15 cellular contexts compared by ENCODE assay signal in the genomic region with DNA sequence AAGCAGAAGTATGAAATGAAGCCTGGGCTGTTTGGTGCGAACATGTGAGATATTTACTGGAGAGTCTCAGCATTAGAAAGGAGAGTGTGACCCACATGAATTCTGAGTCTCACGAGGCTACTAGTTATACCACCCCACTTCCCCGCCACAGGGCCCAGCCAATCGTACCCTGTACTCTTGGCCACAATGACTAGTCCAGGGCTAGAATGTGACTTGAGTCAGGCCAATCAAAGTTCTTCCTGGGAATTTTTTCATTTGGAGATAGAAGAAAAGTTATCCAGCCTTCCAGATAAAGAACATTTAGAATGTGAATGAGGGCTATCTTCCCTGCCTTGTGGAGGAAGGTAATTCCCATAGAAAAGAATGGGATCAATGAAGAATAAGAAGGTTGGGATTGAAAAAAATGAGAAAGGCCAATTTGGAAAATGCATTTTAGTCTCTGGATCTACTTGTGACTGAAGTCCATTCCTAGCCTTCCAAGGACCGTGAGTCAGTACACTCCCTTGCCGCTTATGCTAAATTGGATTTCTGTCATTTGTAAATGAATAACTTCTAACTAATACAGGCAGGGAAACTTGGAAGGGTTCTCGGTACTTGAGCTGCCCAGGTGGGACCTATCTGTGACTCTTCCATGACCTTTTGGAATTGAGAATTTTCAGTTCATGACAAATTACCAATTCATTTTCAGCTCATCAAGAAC. TPM values are rescaled to one million over a fixed set of nuclear protein-coding genes. Genes with fewer than 3 reads are reported as not detected.
A peak's percentile ranks its signal among the peaks of the same experiment; 100 is the strongest.
DNase-seq lines count a peak whose midpoint lies in the region; ATAC-seq and TF ChIP-seq lines count a peak whose summit lies in the region.
"Had no signal": no experiment of that assay in that cellular context is flagged by ENCODE, and none has a peak within 500 bp of the region (broad histone marks: within the 10 kb centered on the region; RNA-seq: fewer than 3 reads in every experiment).

No MANE protein-coding gene starts in this region.

- no peak for TF ChIP-seq EP300 in upper lobe of left lung (IDR thresholded peaks at IDR 0.05)

- TF ChIP-seq CTCF in lower lobe of right lung (IDR thresholded peaks at IDR 0.05) (no peak), upper lobe of left lung (IDR thresholded peaks at IDR 0.05) (no peak), vagina (IDR thresholded peaks at IDR 0.05) (no peak)

- TF ChIP-seq POLR2A in upper lobe of left lung (IDR thresholded peaks at IDR 0.05) (no peak), vagina (IDR thresholded peaks at IDR 0.05) (no peak)

- no peak overlapping the region for H3K4me3 Mint-ChIP-seq in activated naive CD8-positive, alpha-beta T cell treated with anti-CD3 and anti-CD28 coated beads, Interleukin-2, amount 50 U/mL, for 24 hours
- H3K4me3 Mint-ChIP-seq: B cell; CD4-positive, CD25-positive, alpha-beta regulatory T cell; H9 had no signal

- H3K36me3 ChIP-seq in lower lobe of right lung: no peaks in the 10 kb centered on the region
- no peaks in the 10 kb centered on the region for H3K36me3 ChIP-seq in upper lobe of left lung
- no peaks in the 10 kb centered on the region for H3K36me3 ChIP-seq in vagina

- H3K27ac Mint-ChIP-seq in activated naive CD8-positive, alpha-beta T cell treated with anti-CD3 and anti-CD28 coated beads, Interleukin-2, amount 50 U/mL, for 24 hours: no peak overlapping the region
- H3K27ac Mint-ChIP-seq: B cell; CD4-positive, CD25-positive, alpha-beta regulatory T cell; H9 had no signal

- H3K4me1 Mint-ChIP-seq in activated naive CD8-positive, alpha-beta T cell treated with anti-CD3 and anti-CD28 coated beads, Interleukin-2, amount 50 U/mL, for 24 hours: no peaks in the 10 kb centered on the region
- H3K4me1 Mint-ChIP-seq: B cell; CD4-positive, CD25-positive, alpha-beta regulatory T cell had no signal

- H3K27ac ChIP-seq in lower lobe of right lung (peak overlapping the region; percentile 24), upper lobe of left lung (peak overlapping the region in 3 of 4 donors; percentile 0 to 52 (median 43)), vagina (no peak overlapping the region)
- H3K27ac ChIP-seq: PC-9 had no signal

- WGBS in upper lobe of left lung, 2 donors: 69 to 84% methylated on average over 7 of the region's 7 CpGs

- ATAC-seq in lower lobe of right lung: peak; percentile 60 to 85
- peak in 1 of 2 donors; percentile 65 for ATAC-seq in upper lobe of left lung (ENCODE audit: low FRiP score in 2 of 2)
- ATAC-seq in activated naive CD8-positive, alpha-beta T cell treated with anti-CD3 and anti-CD28 coated beads, Interleukin-2, amount 50 U/mL, for 24 hours: no peak

- no peaks in the 10 kb centered on the region for H3K4me1 ChIP-seq in lower lobe of right lung
- peaks cover 0 to 6% (median 3%) of the 10 kb centered on the region in 4 donors for H3K4me1 ChIP-seq in upper lobe of left lung
- H3K4me1 ChIP-seq in vagina: no peaks in the 10 kb centered on the region

- H3K4me3 ChIP-seq in lower lobe of right lung (no peak overlapping the region), upper lobe of left lung (no peak overlapping the region), vagina (no peak overlapping the region)
- H3K4me3 ChIP-seq: PC-9 had no signal

- DNase-seq in LoVo (ENCODE audit: low spot score) (peak; percentile 69), kidney glomerular epithelial cell (lab: John Stamatoyannopoulos, UW) (peak; percentile 79), lower lobe of right lung (no peak), upper lobe of left lung (peak in 1 of 2 donors; percentile 28), vagina (ENCODE audit: extremely low spot score in 2 of 2) (no peak), NCI-H524 (lab: John Stamatoyannopoulos, UW) (no peak)
- no peak for DNase-seq in activated naive CD8-positive, alpha-beta T cell treated with anti-CD3 and anti-CD28 coated beads, Interleukin-2, amount 50 U/mL, for 24 hours
- DNase-seq in activated CD4-positive, alpha-beta T cell treated with anti-CD3 and anti-CD28 coated beads, Interleukin-2, amount 50 U/mL, for 4 hours: no peak
- DNase-seq: CD4-positive, CD25-positive, alpha-beta regulatory T cell; DMS79; H9; NCI-H187; NCI-H748 treated with DMSO at 0.1 percent for 48 hours; PC-9 had no signal

- H3K9me3 ChIP-seq in lower lobe of right lung (no peaks in the 10 kb centered on the region), upper lobe of left lung (no peaks in the 10 kb centered on the region), vagina (no peaks in the 10 kb centered on the region)

- H3K9me3 Mint-ChIP-seq in activated naive CD8-positive, alpha-beta T cell treated with anti-CD3 and anti-CD28 coated beads, Interleukin-2, amount 50 U/mL, for 24 hours: no peaks in the 10 kb centered on the region
- H3K9me3 Mint-ChIP-seq: H9 had no signal

- no peaks in the 10 kb centered on the region for H3K36me3 Mint-ChIP-seq in activated naive CD8-positive, alpha-beta T cell treated with anti-CD3 and anti-CD28 coated beads, Interleukin-2, amount 50 U/mL, for 24 hours (ENCODE audit: low read depth)
- H3K36me3 Mint-ChIP-seq: CD4-positive, CD25-positive, alpha-beta regulatory T cell had no signal

- H3K27me3 ChIP-seq in lower lobe of right lung (ENCODE audit: low read depth) (no peaks in the 10 kb centered on the region), upper lobe of left lung (no peaks in the 10 kb centered on the region), vagina (no peaks in the 10 kb centered on the region)

- H3K27me3 Mint-ChIP-seq in activated naive CD8-positive, alpha-beta T cell treated with anti-CD3 and anti-CD28 coated beads, Interleukin-2, amount 50 U/mL, for 24 hours: peaks cover 7% of the 10 kb centered on the region

- intact Hi-C loops in lower lobe of right lung (cut with DNase I) (no loop called here), vagina (cut with DNase I) (no loop called here)

RNA-seq across cellular contexts. Expression of gene RIMKLA, which starts 12.3 kb away (rescaled TPM):
- total RNA-seq in lower lobe of right lung: 7.1 TPM
- total RNA-seq in upper lobe of left lung: 10 to 100 TPM in 3 of 6 donors, 1 to 10 TPM in 3; 5.2 to 16.6 (median 9.3) TPM
- 0.25 TPM for total RNA-seq in vagina
- total RNA-seq: B cell; CD4-positive, CD25-positive, alpha-beta regulatory T cell had no signal

RNA-seq across cellular contexts. Expression of gene FOXJ3, which starts 33.2 kb away (rescaled TPM):
- total RNA-seq in lower lobe of right lung: 44.0 TPM
- total RNA-seq in upper lobe of left lung: 10 to 100 TPM; 21.6 to 81.4 (median 39.3) TPM
- 59.9 TPM for total RNA-seq in vagina

Comparison
In these comparisons a context has a peak if more than half of its experiments do, and no peak if none do; other contexts are left out.
1. DNase-seq: peak in LoVo (single experiment) and kidney glomerular epithelial cell (single experiment); none in lower lobe of right lung (single experiment), activated naive CD8-positive, alpha-beta T cell treated with anti-CD3 and anti-CD28 coated beads, Interleukin-2, amount 50 U/mL, for 24 hours (single experiment), activated CD4-positive, alpha-beta T cell treated with anti-CD3 and anti-CD28 coated beads, Interleukin-2, amount 50 U/mL, for 4 hours (0 of 2), vagina (0 of 2) and NCI-H524 (0 of 2).